In genomic region chr10:79044846-79045245, GRCh38 we compare ENCODE assay signal across 28 cellular contexts. TPM values are rescaled to one million over a fixed set of nuclear protein-coding genes. Genes with fewer than 3 reads are reported as not detected.
DNase-seq lines count a peak whose midpoint lies in the region; ATAC-seq, FAIRE-seq and TF ChIP-seq lines count a peak whose summit lies in the region.
"Had no signal": no experiment of that assay in that cellular context is flagged by ENCODE, and none has a peak within 500 bp of the region (broad histone marks: within the 10 kb centered on the region; RNA-seq: fewer than 3 reads in every experiment).

No MANE protein-coding gene starts in this region.

- no peak overlapping the region for H2AFZ ChIP-seq in HepG2 (ENCODE audit: low read length)
- H2AFZ ChIP-seq in hepatocyte, result no peak overlapping the region
- H2AFZ ChIP-seq: GM23338, neural progenitor cell had no signal

- H3K4me2 ChIP-seq in HepG2 (ENCODE audit: low read depth, low read length) (no peak overlapping the region), hepatocyte (no peak overlapping the region)
- H3K4me2 ChIP-seq: GM23338, neural progenitor cell had no signal

- H3K4me1 ChIP-seq in HepG2 (ENCODE audit: insufficient read depth, low read length) (peaks cover 26% of the 10 kb centered on the region), hepatocyte (ENCODE audit: insufficient read depth) (peaks cover 9% of the 10 kb centered on the region)

- in situ Hi-C loops in HepG2 (cut with HindIII; ENCODE audit: extremely low pct_ligation_motif_present, low pct_unique_long_range_greater_than_20kb), result no loop called here

- no peak overlapping the region for H3K9ac ChIP-seq in HepG2 (ENCODE audit: insufficient read depth, low read depth, low read length)
- H3K9ac ChIP-seq: neural progenitor cell had no signal

- H3K9me2 ChIP-seq in hepatocyte (replicated peaks; ENCODE audit: insufficient read depth), result no peaks in the 10 kb centered on the region

- H3K4me3 ChIP-seq in H7 (ENCODE audit: insufficient read depth, low read depth, low read length) (no peak overlapping the region), HepG2 (replicated peaks in 1 of 3; ENCODE audit: insufficient read depth in 1 of 3, low read depth in 2 of 3, low read length in 3 of 3) (no peak overlapping the region), hepatocyte (no peak overlapping the region)
- H3K4me3 ChIP-seq: BLaER1 treated with 17β-estradiol and CSF1 and Interleukin-3, amounts not matched to agents 10 nM and 100 nM; GM23338; neural progenitor cell had no signal

- TF ChIP-seq POLR2A in HepG2 (IDR thresholded peaks at IDR 0.05; ENCODE audit: insufficient read depth in 1 of 2, low read depth in 2 of 2, low read length in 2 of 2), result no peak

- 15% methylated on average over 3 of the region's 4 CpGs for WGBS in HepG2 (ENCODE audit: low lambda C conversion rate)
- 87% methylated on average over 4 of the region's 4 CpGs for WGBS in hepatocyte (ENCODE audit: low lambda C conversion rate, missing lambda C conversion rate)

- intact Hi-C loops in HepG2 (cut with micrococcal nuclease; ENCODE audit: unreplicated experiment), result no loop called here
- intact Hi-C loops in sciatic nerve (cut with DNase I), result no loop called here

- H3K36me3 ChIP-seq in H7 (replicated peaks; ENCODE audit: control insufficient read depth, insufficient read depth, low read length), result no peaks in the 10 kb centered on the region
- H3K36me3 ChIP-seq in HepG2 (replicated peaks in 1 of 2; ENCODE audit: control insufficient read depth in 1 of 2, insufficient read depth in 2 of 2, low read length in 2 of 2), result no peaks in the 10 kb centered on the region
- H3K36me3 ChIP-seq in hepatocyte (replicated peaks; ENCODE audit: insufficient read depth, low read depth), result no peaks in the 10 kb centered on the region
- H3K36me3 ChIP-seq: BLaER1 treated with 17β-estradiol and CSF1 and Interleukin-3, amounts not matched to agents 10 nM and 100 nM; neural progenitor cell had no signal

- H3K79me2 ChIP-seq in HepG2 (ENCODE audit: insufficient read depth, low read length) (no peaks in the 10 kb centered on the region), hepatocyte (no peaks in the 10 kb centered on the region)

- no peak overlapping the region for H3K27ac ChIP-seq in HepG2 (ENCODE audit: extremely low read length, insufficient read depth, low read length)
- H3K27ac ChIP-seq in hepatocyte, result no peak overlapping the region
- H3K27ac ChIP-seq: 22Rv1; BLaER1 treated with 17β-estradiol and CSF1 and Interleukin-3, amounts not matched to agents 10 nM and 100 nM; neural progenitor cell had no signal

- TF ChIP-seq EP300 in HepG2 (IDR thresholded peaks at IDR 0.05; ENCODE audit: low read depth in 2 of 2, low read length in 2 of 2) (no peak), HepG2 (CRISPR knock-in tag; IDR thresholded peaks at IDR 0.05; ENCODE audit: borderline replicate concordance) (no peak)

- H4K20me1 ChIP-seq in HepG2 (ENCODE audit: insufficient read depth, low read length) (no peaks in the 10 kb centered on the region), hepatocyte (ENCODE audit: insufficient read depth, poor library complexity, severe bottlenecking) (no peaks in the 10 kb centered on the region)
- H4K20me1 ChIP-seq: BLaER1 treated with 17β-estradiol and CSF1 and Interleukin-3, amounts not matched to agents 10 nM and 100 nM had no signal

- CTCF ChIA-PET in HepG2 (lab: Yijun Ruan, JAX; ENCODE audit: low intra/inter-chr PET ratio, low total read pairs), result no interaction called here

- TF ChIP-seq CTCF in HepG2 (CRISPR knock-in tag; IDR thresholded peaks at IDR 0.05) (no peak), hepatocyte (IDR thresholded peaks at IDR 0.05; ENCODE audit: poor library complexity) (no peak)

- no peak for ATAC-seq in activated CD4-positive, CD25-positive, alpha-beta regulatory T cell treated with anti-CD3 and anti-CD28 coated beads, Interleukin-2, amount 50 U/mL, for 24 hours
- ATAC-seq in HepG2, result no peak
- no peak for ATAC-seq in sciatic nerve
- ATAC-seq: effector memory CD8-positive, alpha-beta T cell; stimulated activated naive B cell treated with anti-CD40 and anti-IgM and Interleukin-4, amounts not matched to agents 10 μg/mL and 1 μg/mL and 100 μg/mL, for 72 hours had no signal

- no peaks in the 10 kb centered on the region; the same call in 1 of the 2 replicates for H3K27me3 ChIP-seq in H7 (ENCODE audit: control insufficient read depth, insufficient read depth, low read length)
- peaks cover 3 to 6% of the 10 kb centered on the region in 2 experiments; a peak in 2 of 5 replicates for H3K27me3 ChIP-seq in HepG2 (ENCODE audit: control insufficient read depth in 1 of 2, insufficient read depth in 2 of 2, low read length in 2 of 2)
- H3K27me3 ChIP-seq in hepatocyte, result no peaks in the 10 kb centered on the region
- H3K27me3 ChIP-seq: BLaER1 treated with 17β-estradiol and CSF1 and Interleukin-3, amounts not matched to agents 10 nM and 100 nM; neural progenitor cell had no signal

- TF ChIP-seq RAD21 in HepG2 (CRISPR knock-in tag; IDR thresholded peaks at IDR 0.05), result no peak

- DNase-seq in activated CD4-positive, CD25-positive, alpha-beta regulatory T cell treated with anti-CD3 and anti-CD28 coated beads, Interleukin-2, amount 50 U/mL, for 72 hours, result peak; percentile 24
- DNase-seq in H7 (peak; percentile 22), HepG2 (ENCODE audit: low spot score) (no peak), sciatic nerve (ENCODE audit: low spot score) (peak; percentile 40), NCI-H1694 treated with DMSO at 0.1 percent for 48 hours (lab: John Stamatoyannopoulos, UW) (no peak), hepatocyte (ENCODE audit: low spot score) (no peak)
- no peak for DNase-seq in activated naive CD4-positive, alpha-beta T cell treated with anti-CD3 and anti-CD28 coated beads, Interleukin-2, amount 50 U/mL, for 16 hours
- DNase-seq: activated CD4-positive, alpha-beta T cell treated with anti-CD3 and anti-CD28 coated beads, Interleukin-2, amount 50 U/mL, for 4 hours; activated CD4-positive, CD25-positive, alpha-beta regulatory T cell; activated CD8-positive, alpha-beta memory T cell treated with anti-CD3 and anti-CD28 coated beads, Interleukin-2, amount 50 U/mL, for 48 hours; caudate nucleus; cortex of kidney; DMS79; effector memory CD8-positive, alpha-beta T cell; erythroblast; GDM1; HFFc6; mesenchymal stem cell; NCI-H446 treated with DMSO at 0.1 percent for 48 hours; NCI-H774; stimulated activated CD4-positive, alpha-beta T cell treated with anti-CD3 and anti-CD28 coated beads, Interleukin-15, amount 100 ng/mL, for 24 hours; stimulated activated naive B cell treated with anti-CD40 and anti-IgM and Interleukin-4, amounts not matched to agents 10 μg/mL and 1 μg/mL and 100 μg/mL, for 72 hours; substantia nigra had no signal

- BruUV-seq in HepG2 (replicated peaks; lab: Mats Ljungman, UMichigan), result no TSS peak

- FAIRE-seq in HepG2 (lab: Jason Lieb, UNC), result no peak

- no peaks in the 10 kb centered on the region for H3K9me3 ChIP-seq in HepG2 (ENCODE audit: low read length)
- no peaks in the 10 kb centered on the region for H3K9me3 ChIP-seq in hepatocyte (ENCODE audit: low read depth)
- H3K9me3 ChIP-seq: BLaER1 treated with 17β-estradiol and CSF1 and Interleukin-3, amounts not matched to agents 10 nM and 100 nM had no signal

- POLR2A ChIA-PET in HepG2 (lab: Yijun Ruan, JAX), result interaction anchor here (1.1 kb wide), 1 partner anchor 71 kb away, joined by 4 read pairs; no protein-coding TSS in a partner anchor

TF ChIP-seq in HepG2, 621 proteins besides CTCF, POLR2A, EP300 and RAD21 (continues in another document):
- TF ChIP-seq NFE2 (CRISPR knock-in tag; IDR thresholded peaks at IDR 0.05), result no peak
- peak; percentile 75; the same call in 1 of the 2 replicates for TF ChIP-seq ZNF768 (CRISPR knock-in tag; IDR thresholded peaks at IDR 0.05)

RNA-seq across cellular contexts. Expression of gene ZMIZ1, which starts 23.9 kb away (rescaled TPM):
- total RNA-seq in H7 (2014; rRNA removed; shearing (Covaris generic)), result 20.4 and 27.2 TPM in 2 replicates
- total RNA-seq in HepG2 (2016; rRNA removed; fragmentation: Illumina TruSeq; extraction: Trizol) (5.3 and 11.0 TPM in 2 replicates), sciatic nerve (96.7 TPM), hepatocyte (16.5 and 30.9 TPM in 2 replicates)
- 2.3 and 2.6 TPM in 2 replicates for total RNA-seq in HepG2 (2016; cell fraction: cytosol; rRNA removed; fragmentation: Illumina TruSeq; extraction: Trizol; ENCODE audit: low read depth)
- total RNA-seq in HepG2 (2016; cell fraction: insoluble cytoplasmic fraction; rRNA removed; fragmentation: Illumina TruSeq; extraction: Trizol), result 5.2 and 10.5 TPM in 2 replicates
- total RNA-seq in HepG2 (2016; cell fraction: membrane; rRNA removed; fragmentation: Illumina TruSeq; extraction: Trizol), result 7.0 and 7.7 TPM in 2 replicates
- 9.9 and 13.1 TPM in 2 replicates for total RNA-seq in HepG2 (2016; cell fraction: nucleus; rRNA removed; fragmentation: Illumina TruSeq; extraction: Trizol)
- polyA plus RNA-seq in HepG2 (2011; rRNA removed) (8.8 and 10.2 TPM in 2 replicates), hepatocyte (32.4 and 34.4 TPM in 2 replicates)
- 7.4 TPM in 2 replicates for polyA plus RNA-seq in HepG2 (2011; cell fraction: cytosol; rRNA removed)
- 42.1 and 46.0 TPM in 2 replicates for polyA plus RNA-seq in HepG2 (2011; cell fraction: nucleus; rRNA removed)
- 22.4 and 32.5 TPM in 2 replicates for polyA plus RNA-seq in HepG2 (2012)
- polyA plus RNA-seq in HepG2 (2016; cell fraction: cytosol; fragmentation: Illumina TruSeq; extraction: Trizol; ENCODE audit: low read depth), result 0.69 and 1.1 TPM in 2 replicates
- polyA plus RNA-seq in HepG2 (2016; cell fraction: insoluble cytoplasmic fraction; fragmentation: Illumina TruSeq; extraction: Trizol; ENCODE audit: low read depth), result 16.0 and 20.6 TPM in 2 replicates
- 2.4 and 3.8 TPM in 2 replicates for polyA plus RNA-seq in HepG2 (2016; cell fraction: membrane; fragmentation: Illumina TruSeq; extraction: Trizol; ENCODE audit: low read depth)
- 25.8 and 26.9 TPM in 2 replicates for polyA plus RNA-seq in HepG2 (2016; cell fraction: nucleus; fragmentation: Illumina TruSeq; extraction: Trizol; ENCODE audit: insufficient read depth, low read depth)
- 7.8 and 28.6 TPM in 2 replicates for polyA minus RNA-seq in HepG2 (2011; rRNA and poly(A)+ RNA removed; ENCODE audit: low replicate concordance)
- polyA minus RNA-seq in HepG2 (2011; cell fraction: cytosol; rRNA and poly(A)+ RNA removed), result 19.5 and 20.1 TPM in 2 replicates
- polyA minus RNA-seq in HepG2 (2011; cell fraction: nucleus; rRNA and poly(A)+ RNA removed), result 27.4 and 29.2 TPM in 2 replicates

Comparison
In these comparisons a context has a peak if more than half of its experiments do, and no peak if none do; other contexts are left out.
1. DNase-seq: peak in activated CD4-positive, CD25-positive, alpha-beta regulatory T cell treated with anti-CD3 and anti-CD28 coated beads, Interleukin-2, amount 50 U/mL, for 72 hours (single experiment), H7 (single experiment) and sciatic nerve (single experiment); none in HepG2 (single experiment), NCI-H1694 treated with DMSO at 0.1 percent for 48 hours (single experiment), activated naive CD4-positive, alpha-beta T cell treated with anti-CD3 and anti-CD28 coated beads, Interleukin-2, amount 50 U/mL, for 16 hours (single experiment) and hepatocyte (single experiment).